In the genomic region with DNA sequence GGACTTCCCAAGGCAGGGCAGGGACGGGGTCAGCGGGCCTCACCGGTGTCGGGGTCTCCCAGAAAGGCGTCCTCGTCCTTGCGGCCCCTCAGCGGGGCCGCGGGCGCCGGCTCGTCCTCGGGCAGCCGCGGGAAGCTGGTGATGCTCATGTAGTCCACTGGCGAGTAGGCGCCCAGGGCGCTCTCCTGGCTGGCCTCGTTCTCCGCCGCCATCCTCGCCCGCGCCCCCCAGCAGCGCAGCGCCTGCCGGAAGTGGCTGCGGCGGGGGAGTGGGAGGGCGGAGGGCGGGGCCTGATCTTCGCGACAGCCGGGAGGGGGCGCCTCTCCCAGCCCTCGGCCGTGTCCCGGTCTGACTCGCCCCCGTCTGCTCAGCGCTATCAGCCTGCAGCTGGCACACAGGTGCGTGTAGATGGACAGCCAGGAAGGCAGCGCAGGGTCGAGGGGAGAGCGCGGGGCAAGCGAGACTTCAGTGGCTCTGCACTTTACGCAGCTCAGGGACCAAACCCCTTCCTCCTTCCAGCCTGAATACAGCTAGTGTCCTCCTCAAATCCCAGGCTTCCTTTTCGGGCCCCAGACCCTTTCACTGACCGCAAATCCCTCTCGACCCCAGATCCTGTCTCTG, we compare ENCODE assay signal across 8 cellular contexts. TPM values are rescaled to one million over a fixed set of nuclear protein-coding genes. Genes with fewer than 3 reads are reported as not detected.
DNase-seq lines count a peak whose midpoint lies in the region; ATAC-seq and TF ChIP-seq lines count a peak whose summit lies in the region.

A gene with protein sequence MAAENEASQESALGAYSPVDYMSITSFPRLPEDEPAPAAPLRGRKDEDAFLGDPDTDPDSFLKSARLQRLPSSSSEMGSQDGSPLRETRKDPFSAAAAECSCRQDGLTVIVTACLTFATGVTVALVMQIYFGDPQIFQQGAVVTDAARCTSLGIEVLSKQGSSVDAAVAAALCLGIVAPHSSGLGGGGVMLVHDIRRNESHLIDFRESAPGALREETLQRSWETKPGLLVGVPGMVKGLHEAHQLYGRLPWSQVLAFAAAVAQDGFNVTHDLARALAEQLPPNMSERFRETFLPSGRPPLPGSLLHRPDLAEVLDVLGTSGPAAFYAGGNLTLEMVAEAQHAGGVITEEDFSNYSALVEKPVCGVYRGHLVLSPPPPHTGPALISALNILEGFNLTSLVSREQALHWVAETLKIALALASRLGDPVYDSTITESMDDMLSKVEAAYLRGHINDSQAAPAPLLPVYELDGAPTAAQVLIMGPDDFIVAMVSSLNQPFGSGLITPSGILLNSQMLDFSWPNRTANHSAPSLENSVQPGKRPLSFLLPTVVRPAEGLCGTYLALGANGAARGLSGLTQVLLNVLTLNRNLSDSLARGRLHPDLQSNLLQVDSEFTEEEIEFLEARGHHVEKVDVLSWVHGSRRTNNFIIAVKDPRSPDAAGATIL (minus strand): TSS at position 253 of the 621 bp plus-strand sequence. CDS start 41 bp downstream, at position 212.

- no peaks in the 10 kb centered on the region for H3K9me3 Mint-ChIP-seq in activated naive CD4-positive, alpha-beta T cell treated with anti-CD3 and anti-CD28 coated beads for 36 hours

- H3K4me3 ChIP-seq in neutrophil (ENCODE audit: low read depth in 1 of 2, low read length in 1 of 2), result peak within 1 kb of the TSS; percentile 63 to 79
- H3K4me3 ChIP-seq in subcutaneous abdominal adipose tissue (ENCODE audit: low read depth in 1 of 5, low read length in 5 of 5), result peak within 1 kb of the TSS; percentile 61 to 81 (median 70)

- H3K36me3 Mint-ChIP-seq in activated naive CD4-positive, alpha-beta T cell treated with anti-CD3 and anti-CD28 coated beads for 36 hours (ENCODE audit: low read depth), result no peaks in the 10 kb centered on the region

- intact Hi-C loops in activated naive CD4-positive, alpha-beta T cell treated with anti-CD3 and anti-CD28 coated beads for 36 hours (cut with micrococcal nuclease), result loop anchor here (1.0 to 10.0 kb wide), 2 partner anchors 38 to 402 kb away; partner anchors contain the start of gene MMP24OS

- H3K36me3 ChIP-seq in neutrophil (no peaks in the 10 kb centered on the region), subcutaneous abdominal adipose tissue (ENCODE audit: control insufficient read depth in 5 of 5, insufficient read depth in 5 of 5, low read length in 5 of 5) (no peaks in the 10 kb centered on the region)

- H3K27me3 Mint-ChIP-seq in activated naive CD4-positive, alpha-beta T cell treated with anti-CD3 and anti-CD28 coated beads for 36 hours (ENCODE audit: low read depth), result no peaks in the 10 kb centered on the region

- H3K27me3 ChIP-seq in neutrophil (peaks cover 26% of the 10 kb centered on the region), subcutaneous abdominal adipose tissue (ENCODE audit: control insufficient read depth in 5 of 5, insufficient read depth in 4 of 5, low read length in 5 of 5) (no peaks in the 10 kb centered on the region)

- H3K9me3 ChIP-seq in neutrophil (no peaks in the 10 kb centered on the region), subcutaneous abdominal adipose tissue (ENCODE audit: control insufficient read depth in 5 of 5, low read length in 5 of 5) (no peaks in the 10 kb centered on the region)

- CTCF ChIA-PET in activated naive CD4-positive, alpha-beta T cell treated with anti-CD3 and anti-CD28 coated beads for 36 hours (lab: Charles Lee), result interaction anchor here (0.5 to 6.1 kb wide), 17 partner anchors 8 to 337 kb away, joined by 3 to 122 read pairs (median 6); partner anchors contain the start of genes GSS and MYH7B

- peak within 1 kb of the TSS; percentile 74 for H3K4me3 Mint-ChIP-seq in activated naive CD4-positive, alpha-beta T cell treated with anti-CD3 and anti-CD28 coated beads for 36 hours

- peak; percentile 78 for TF ChIP-seq CTCF in neutrophil (IDR thresholded peaks at IDR 0.05)

- H3K27ac ChIP-seq in neutrophil, result no peak within 1 kb of the TSS
- H3K27ac ChIP-seq in subcutaneous abdominal adipose tissue (ENCODE audit: low read depth, low read length), result no peak within 1 kb of the TSS

- H3K4me1 Mint-ChIP-seq in activated naive CD4-positive, alpha-beta T cell treated with anti-CD3 and anti-CD28 coated beads for 36 hours (ENCODE audit: low read depth), result peaks cover 56% of the 10 kb centered on the region

- peak; percentile 49 for ATAC-seq in GM19351 (IDR thresholded peaks at IDR 0.05; ENCODE audit: unreplicated experiment)

- H3K4me1 ChIP-seq in neutrophil (ENCODE audit: control insufficient read depth in 1 of 2, insufficient read depth in 1 of 2, low read depth in 1 of 2, low read length in 1 of 2) (peaks cover 43 to 49% of the 10 kb centered on the region in 2 experiments), subcutaneous abdominal adipose tissue (ENCODE audit: control insufficient read depth in 5 of 5, insufficient read depth in 5 of 5, low read length in 5 of 5) (peaks cover 5 to 54% (median 37%) of the 10 kb centered on the region in 5 donors)

- peak within 1 kb of the TSS; percentile 64 for H3K27ac Mint-ChIP-seq in activated naive CD4-positive, alpha-beta T cell treated with anti-CD3 and anti-CD28 coated beads for 36 hours

- H3K9ac ChIP-seq in subcutaneous abdominal adipose tissue (ENCODE audit: low read length in 5 of 5), result peak within 1 kb of the TSS; percentile 63 to 76 (median 75)

- DNase-seq in AG20443 (ENCODE audit: low spot score) (peak; percentile 93), M059J (ENCODE audit: low read depth) (peak; percentile 78), SK-N-DZ (ENCODE audit: low spot score) (peak; percentile 88), germinal center (ENCODE audit: low spot score) (peak; percentile 88)
- DNase-seq in activated naive CD4-positive, alpha-beta T cell treated with anti-CD3 and anti-CD28 coated beads for 36 hours, result peak; percentile 91

RNA-seq across cellular contexts. Expression of the gene that starts here (rescaled TPM):
- 2.1 and 2.6 TPM in 2 replicates for total RNA-seq in M059J (2014; rRNA removed; shearing (Covaris generic))
- polyA plus RNA-seq in SK-N-DZ (2014; cell fraction: cytosol; rRNA removed), result 12.2 and 19.7 TPM in 2 replicates
- polyA plus RNA-seq in SK-N-DZ (2014; cell fraction: nucleus; rRNA removed), result 139 and 176 TPM in 2 replicates
- 10 to 100 TPM; 14.8 to 15.0 TPM for total RNA-seq in activated naive CD4-positive, alpha-beta T cell treated with anti-CD3 and anti-CD28 coated beads for 36 hours
